ENCODE assay signal across 18 cellular contexts in the genomic region with DNA sequence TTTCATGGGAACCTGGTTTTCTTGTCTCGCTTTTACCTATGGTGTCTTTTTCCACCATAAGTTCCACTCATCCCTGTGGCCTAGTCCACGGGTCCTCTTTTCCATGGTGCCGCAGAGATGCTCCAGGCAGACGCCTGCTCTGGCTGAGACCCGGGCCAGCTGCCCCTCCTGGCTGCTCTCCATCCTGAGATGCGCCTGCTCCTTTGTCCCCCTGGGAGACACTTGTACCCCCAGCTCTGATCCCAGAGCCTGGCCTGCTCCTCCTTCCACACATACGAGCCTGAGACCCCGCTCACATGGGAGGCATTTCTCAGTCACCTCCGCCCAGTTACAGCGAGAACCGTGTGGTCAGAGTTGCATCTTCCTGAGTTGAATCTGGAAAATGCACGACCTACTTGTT.
"Had no signal": no experiment of that assay in that cellular context is flagged by ENCODE, and none has a peak within 500 bp of the region (broad histone marks: within the 10 kb centered on the region; RNA-seq: fewer than 3 reads in every experiment).

No MANE protein-coding gene starts in this region.

- H3K27me3 Mint-ChIP-seq: activated CD4-positive, alpha-beta T cell treated with anti-CD3 and anti-CD28 coated beads, Interleukin-2, amount 10 ng/mL, durations not matched to agents 24 days and 14 days had no signal

- H3K27ac Mint-ChIP-seq: activated CD4-positive, alpha-beta T cell treated with anti-CD3 and anti-CD28 coated beads, Interleukin-2, amount 10 ng/mL, durations not matched to agents 24 days and 14 days; activated CD8-positive, alpha-beta T cell treated with anti-CD3 and anti-CD28 coated beads, Interleukin-2, amount 10 ng/mL, durations not matched to agents 7 days and 5 days; endodermal cell; nephron had no signal

- FAIRE-seq: frontal cortex, islet of Langerhans, TTC549 had no signal

- H3K9me3 Mint-ChIP-seq: activated CD4-positive, alpha-beta T cell treated with anti-CD3 and anti-CD28 coated beads, Interleukin-2, amount 10 ng/mL, durations not matched to agents 24 days and 14 days; endodermal cell; nephron had no signal

- H3K4me1 ChIP-seq: adrenal gland, prostate gland had no signal

- H3K27ac ChIP-seq: dorsolateral prefrontal cortex, prostate gland, sigmoid colon, thoracic aorta had no signal

- DNase-seq: activated CD4-positive, alpha-beta T cell treated with anti-CD3 and anti-CD28 coated beads, Interleukin-2, amount 10 ng/mL, durations not matched to agents 24 days and 14 days; activated CD8-positive, alpha-beta T cell treated with anti-CD3 and anti-CD28 coated beads, Interleukin-2, amount 10 ng/mL, durations not matched to agents 7 days and 5 days; activated naive CD4-positive, alpha-beta T cell treated with anti-CD3 and anti-CD28 coated beads, Interleukin-2, amount 50 U/mL, for 16 hours; activated T-cell treated with anti-CD3 and anti-CD28 coated beads for 4 hours; dorsolateral prefrontal cortex; endodermal cell; mammary epithelial cell; occipital lobe; sigmoid colon; stimulated activated CD4-positive, alpha-beta T cell treated with anti-CD3 and anti-CD28 coated beads, Interleukin-1b, Interleukin-23, amount 100 ng/mL, for 48 hours had no signal

- H3K9me3 ChIP-seq: adrenal gland, prostate gland, sigmoid colon, thoracic aorta had no signal

- H3K36me3 ChIP-seq: prostate gland had no signal

- H3K4me1 Mint-ChIP-seq: WTC11 had no signal

- H3K27me3 ChIP-seq: adrenal gland, dorsolateral prefrontal cortex, sigmoid colon had no signal

- ATAC-seq: activated CD8-positive, alpha-beta T cell treated with anti-CD3 and anti-CD28 coated beads, Interleukin-2, amount 10 ng/mL, durations not matched to agents 7 days and 5 days; WTC11 had no signal

- H3K4me3 Mint-ChIP-seq: activated CD4-positive, alpha-beta T cell treated with anti-CD3 and anti-CD28 coated beads, Interleukin-2, amount 10 ng/mL, durations not matched to agents 24 days and 14 days; activated CD8-positive, alpha-beta T cell treated with anti-CD3 and anti-CD28 coated beads, Interleukin-2, amount 10 ng/mL, durations not matched to agents 7 days and 5 days; endodermal cell; nephron; WTC11 had no signal

- H3K4me3 ChIP-seq: adrenal gland, dorsolateral prefrontal cortex, prostate gland, sigmoid colon, thoracic aorta had no signal
